10 cellular contexts compared by ENCODE assay signal in genomic region chr1:86429830-86430229, GRCh38. TPM values are rescaled to one million over a fixed set of nuclear protein-coding genes. Genes with fewer than 3 reads are reported as not detected.
DNase-seq lines count a peak whose midpoint lies in the region; ATAC-seq and TF ChIP-seq lines count a peak whose summit lies in the region.
"Had no signal": no experiment of that assay in that cellular context is flagged by ENCODE, and none has a peak within 500 bp of the region (broad histone marks: within the 10 kb centered on the region; RNA-seq: fewer than 3 reads in every experiment).

No MANE protein-coding gene starts in this region.

- peak overlapping the region; percentile 35 to 66 for H3K27ac ChIP-seq in coronary artery
- H3K27ac ChIP-seq: VCaP had no signal

- ATAC-seq in HG03025 (IDR thresholded peaks at IDR 0.05; ENCODE audit: low FRiP score, unreplicated experiment), result no peak
- ATAC-seq in HG03354 (IDR thresholded peaks at IDR 0.05; ENCODE audit: poor library complexity, severe bottlenecking, unreplicated experiment), result no peak

- DNase-seq in AG10803 (ENCODE audit: low read depth) (peak; percentile 95), MV-4-11 (lab: John Stamatoyannopoulos, UW) (peak; percentile 94), coronary artery (ENCODE audit: low spot score) (no peak), mucosa of gallbladder (ENCODE audit: low spot score) (peak; percentile 54), NCI-H526 (lab: John Stamatoyannopoulos, UW) (no peak), NCI-H446 (lab: John Stamatoyannopoulos, UW) (no peak)

- TF ChIP-seq CTCF in AG10803 (conservative IDR thresholded peaks at IDR 0.05; ENCODE audit: low read length) (no peak), coronary artery (IDR thresholded peaks at IDR 0.05) (no peak)

- H3K4me3 ChIP-seq in AG10803 (ENCODE audit: low read length), result no peak overlapping the region
- no peak overlapping the region for H3K4me3 ChIP-seq in coronary artery

RNA-seq across cellular contexts. Expression of gene CLCA2, which starts 5.9 kb away (rescaled TPM):
- total RNA-seq in mucosa of gallbladder, result not detected
- total RNA-seq: mononuclear cell had no signal

RNA-seq across cellular contexts. Expression of gene ODF2L, which starts 33.7 kb away (rescaled TPM):
- total RNA-seq in mucosa of gallbladder, result 28.3 TPM

RNA-seq across cellular contexts. Expression of gene CLCA1, which starts 38.9 kb away (rescaled TPM):
- total RNA-seq in mucosa of gallbladder, result 0.37 TPM
- total RNA-seq: mononuclear cell had no signal

Comparison
In these comparisons a context has a peak if more than half of its experiments do, and no peak if none do; other contexts are left out.
1. DNase-seq: peak in AG10803 (single experiment), MV-4-11 (single experiment) and mucosa of gallbladder (single experiment); none in coronary artery (single experiment), NCI-H526 (0 of 2) and NCI-H446 (0 of 2).